In the genomic region with DNA sequence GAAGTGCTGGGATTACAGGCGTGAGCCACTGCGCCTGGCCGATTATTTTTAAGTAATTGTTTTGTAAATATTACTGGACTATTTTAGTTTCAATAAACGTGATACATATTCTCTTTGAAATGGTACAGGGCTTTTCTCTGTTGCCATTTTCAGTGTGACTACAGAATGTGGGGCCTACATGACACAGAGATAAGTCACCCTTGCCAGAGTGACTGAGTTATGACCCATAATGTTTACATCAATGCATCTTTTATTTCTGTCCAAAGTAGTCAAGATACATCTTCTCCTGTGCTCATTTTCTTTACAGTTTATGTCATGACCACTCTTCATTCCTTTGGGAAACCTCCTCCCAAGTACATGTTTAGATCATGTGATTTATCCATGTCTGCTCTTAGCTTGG, we compare ENCODE assay signal across 23 cellular contexts.
"Had no signal": no experiment of that assay in that cellular context is flagged by ENCODE, and none has a peak within 500 bp of the region (broad histone marks: within the 10 kb centered on the region; RNA-seq: fewer than 3 reads in every experiment).

No MANE protein-coding gene starts in this region.

- H3K9me3 ChIP-seq: adrenal gland, body of pancreas had no signal

- H3K4me2 ChIP-seq: PC-9 had no signal

- H3K36me3 ChIP-seq: adrenal gland had no signal

- H2AFZ ChIP-seq: PC-9 had no signal

- H3K4me3 ChIP-seq: adrenal gland, body of pancreas, PC-9 had no signal

- FAIRE-seq: astrocyte, RCC 7860 had no signal

- H3K27me3 ChIP-seq: adrenal gland, body of pancreas had no signal

- H3K27ac ChIP-seq: adrenal gland, body of pancreas, PC-9 had no signal

- ATAC-seq: activated CD4-positive, alpha-beta T cell treated with anti-CD3 and anti-CD28 coated beads for 36 hours; activated CD8-positive, alpha-beta T cell treated with anti-CD3 and anti-CD28 coated beads, Interleukin-2, amount 10 ng/mL, durations not matched to agents 7 days and 5 days; activated naive CD4-positive, alpha-beta T cell treated with anti-CD3 and anti-CD28 coated beads, Interleukin-2, amount 50 U/mL, for 72 hours; body of pancreas had no signal

- DNase-seq: activated CD4-positive, alpha-beta T cell treated with anti-CD3 and anti-CD28 coated beads for 36 hours; activated CD4-positive, alpha-beta T cell treated with anti-CD3 and anti-CD28 coated beads, Interleukin-2, amount 10 ng/mL, durations not matched to agents 7 days and 5 days; activated CD4-positive, alpha-beta T cell treated with anti-CD3 and anti-CD28 coated beads, Interleukin-2, amount 50 U/mL, for 48 hours; activated CD8-positive, alpha-beta T cell treated with anti-CD3 and anti-CD28 coated beads, Interleukin-2, amount 10 ng/mL, durations not matched to agents 7 days and 5 days; activated gamma-delta T cell; activated naive CD4-positive, alpha-beta T cell treated with anti-CD3 and anti-CD28 coated beads for 36 hours; activated T-cell treated with anti-CD3 and anti-CD28 coated beads, Interleukin-2, amount 50 U/mL, for 24 hours; adrenal gland; body of pancreas; Karpas-422; KBM-7; NCI-H1105 treated with DMSO at 0.1 percent for 48 hours; NCI-H1436; NCI-H1694; NCI-H2029; NCI-H345; NCI-H524 treated with DMSO at 0.1 percent for 48 hours; PC-9; Right ventricle myocardium superior; T1000 had no signal

- H3K4me1 ChIP-seq: adrenal gland, body of pancreas had no signal
